ENCODE assay signal across 29 cellular contexts in genomic region chrX:3493605-3494004, GRCh38.
"Had no signal": no experiment of that assay in that cellular context is flagged by ENCODE, and none has a peak within 500 bp of the region (broad histone marks: within the 10 kb centered on the region; RNA-seq: fewer than 3 reads in every experiment).

No MANE protein-coding gene starts in this region.

- H3K36me3 Mint-ChIP-seq: stimulated activated effector memory CD8-positive, alpha-beta T cell treated with anti-CD3 and anti-CD28 coated beads, Interleukin-12 subunit alpha, Interleukin-12 subunit beta, amount 100 ng/mL, for 72 hours; stimulated activated memory B cell treated with anti-CD40 and anti-IgM and Interleukin-4, amounts not matched to agents 10 μg/mL and 1 μg/mL and 100 μg/mL, for 72 hours; stimulated activated naive B cell treated with anti-CD40 and anti-IgM and Interleukin-4, amounts not matched to agents 10 μg/mL and 1 μg/mL and 100 μg/mL, for 72 hours; type B pancreatic cell had no signal

- ATAC-seq: stimulated activated effector memory CD8-positive, alpha-beta T cell treated with anti-CD3 and anti-CD28 coated beads, Interleukin-12 subunit alpha, Interleukin-12 subunit beta, amount 100 ng/mL, for 72 hours; stimulated activated memory B cell treated with anti-CD40 and anti-IgM and Interleukin-4, amounts not matched to agents 10 μg/mL and 1 μg/mL and 100 μg/mL, for 72 hours; stimulated activated naive B cell treated with anti-CD40 and anti-IgM and Interleukin-4, amounts not matched to agents 10 μg/mL and 1 μg/mL and 100 μg/mL, for 72 hours; stimulated activated naive CD8-positive, alpha-beta T cell treated with anti-CD3 and anti-CD28 coated beads, Interleukin-15, amount 100 ng/mL, for 72 hours; stimulated activated naive CD8-positive, alpha-beta T cell treated with anti-CD3 and anti-CD28 coated beads, Interleukin-15, Interleukin-2, amounts not matched to agents 100 U/mL and 50 U/mL, for 24 hours; upper lobe of right lung had no signal

- FAIRE-seq: urothelium cell line had no signal

- DNase-seq: stimulated activated CD4-positive, alpha-beta T cell treated with anti-CD3 and anti-CD28 coated beads, Interleukin-2, amount 100 ng/mL, for 48 hours; stimulated activated CD4-positive, alpha-beta T cell treated with anti-CD3 and anti-CD28 coated beads, Interleukin-4, amount 100 ng/mL, for 1 hour; stimulated activated CD4-positive, alpha-beta T cell treated with anti-CD3 and anti-CD28 coated beads, Interleukin-4, amount 100 ng/mL, for 24 hours; stimulated activated CD4-positive, alpha-beta T cell treated with anti-CD3 and anti-CD28 coated beads, Interleukin-4, amount 100 ng/mL, for 4 hours; stimulated activated CD8-positive, alpha-beta memory T cell treated with anti-CD3 and anti-CD28 coated beads, Interleukin-4, amount 100 ng/mL, for 48 hours; stimulated activated naive B cell treated with anti-CD40 and anti-IgM and Interleukin-4, amounts not matched to agents 10 μg/mL and 1 μg/mL and 100 μg/mL, for 72 hours; stimulated activated naive CD4-positive, alpha-beta T cell; stimulated activated naive CD4-positive, alpha-beta T cell treated with Interleukin-2 at 50 U/mL for 16 hours; stimulated activated naive CD8-positive, alpha-beta T cell treated with anti-CD3 and anti-CD28 coated beads, Interleukin-15, amount 100 ng/mL, for 72 hours; stimulated activated naive CD8-positive, alpha-beta T cell treated with anti-CD3 and anti-CD28 coated beads, Interleukin-15, Interleukin-2, amounts not matched to agents 100 U/mL and 50 U/mL, for 24 hours; stomach; substantia nigra; testis; thyroid gland; tibial artery; transverse colon; trophoblast cell; upper lobe of left lung; upper lobe of right lung; uterus had no signal

- H3K4me1 Mint-ChIP-seq: stimulated activated effector memory CD8-positive, alpha-beta T cell treated with anti-CD3 and anti-CD28 coated beads, Interleukin-12 subunit alpha, Interleukin-12 subunit beta, amount 100 ng/mL, for 72 hours; stimulated activated memory B cell treated with anti-CD40 and anti-IgM and Interleukin-4, amounts not matched to agents 10 μg/mL and 1 μg/mL and 100 μg/mL, for 72 hours; stimulated activated naive B cell treated with anti-CD40 and anti-IgM and Interleukin-4, amounts not matched to agents 10 μg/mL and 1 μg/mL and 100 μg/mL, for 72 hours; stimulated activated naive CD8-positive, alpha-beta T cell treated with anti-CD3 and anti-CD28 coated beads, Interleukin-15, amount 100 ng/mL, for 72 hours had no signal

- H3K27me3 Mint-ChIP-seq: stimulated activated naive B cell treated with anti-CD40 and anti-IgM and Interleukin-4, amounts not matched to agents 10 μg/mL and 1 μg/mL and 100 μg/mL, for 72 hours; stimulated activated naive CD8-positive, alpha-beta T cell treated with anti-CD3 and anti-CD28 coated beads, Interleukin-15, amount 100 ng/mL, for 72 hours; stimulated activated naive CD8-positive, alpha-beta T cell treated with anti-CD3 and anti-CD28 coated beads, Interleukin-15, Interleukin-2, amounts not matched to agents 100 ng/mL and 50 ng/mL, for 24 hours; type B pancreatic cell had no signal

- H3K27ac Mint-ChIP-seq: stimulated activated effector memory CD8-positive, alpha-beta T cell treated with anti-CD3 and anti-CD28 coated beads, Interleukin-12 subunit alpha, Interleukin-12 subunit beta, amount 100 ng/mL, for 72 hours; stimulated activated memory B cell treated with anti-CD40 and anti-IgM and Interleukin-4, amounts not matched to agents 10 μg/mL and 1 μg/mL and 100 μg/mL, for 72 hours; stimulated activated naive B cell treated with anti-CD40 and anti-IgM and Interleukin-4, amounts not matched to agents 10 μg/mL and 1 μg/mL and 100 μg/mL, for 72 hours; stimulated activated naive CD8-positive, alpha-beta T cell treated with anti-CD3 and anti-CD28 coated beads, Interleukin-15, amount 100 ng/mL, for 72 hours; stimulated activated naive CD8-positive, alpha-beta T cell treated with anti-CD3 and anti-CD28 coated beads, Interleukin-15, Interleukin-2, amounts not matched to agents 100 ng/mL and 50 ng/mL, for 24 hours; type B pancreatic cell had no signal

- H3K27ac ChIP-seq: stomach, suprapubic skin, testis, thoracic aorta, thyroid gland, tibial artery, tibial nerve, transverse colon, upper lobe of left lung, upper lobe of right lung, uterus, vagina had no signal

- H3K36me3 ChIP-seq: stomach, suprapubic skin, thoracic aorta, thyroid gland, tibial artery, tibial nerve, transverse colon, upper lobe of left lung, upper lobe of right lung, uterus, vagina had no signal

- H3K4me3 Mint-ChIP-seq: stimulated activated effector memory CD8-positive, alpha-beta T cell treated with anti-CD3 and anti-CD28 coated beads, Interleukin-12 subunit alpha, Interleukin-12 subunit beta, amount 100 ng/mL, for 72 hours; stimulated activated memory B cell treated with anti-CD40 and anti-IgM and Interleukin-4, amounts not matched to agents 10 μg/mL and 1 μg/mL and 100 μg/mL, for 72 hours; stimulated activated naive B cell treated with anti-CD40 and anti-IgM and Interleukin-4, amounts not matched to agents 10 μg/mL and 1 μg/mL and 100 μg/mL, for 72 hours; stimulated activated naive CD8-positive, alpha-beta T cell treated with anti-CD3 and anti-CD28 coated beads, Interleukin-15, amount 100 ng/mL, for 72 hours; stimulated activated naive CD8-positive, alpha-beta T cell treated with anti-CD3 and anti-CD28 coated beads, Interleukin-15, Interleukin-2, amounts not matched to agents 100 ng/mL and 50 ng/mL, for 24 hours; type B pancreatic cell had no signal

- H3K4me3 ChIP-seq: stomach, suprapubic skin, testis, thoracic aorta, thyroid gland, tibial artery, tibial nerve, transverse colon, upper lobe of left lung, upper lobe of right lung, uterus, vagina had no signal

- H3K9me3 ChIP-seq: stomach, suprapubic skin, testis, thoracic aorta, thyroid gland, tibial artery, tibial nerve, transverse colon, upper lobe of left lung, upper lobe of right lung, uterus, vagina had no signal

- H3K4me1 ChIP-seq: stomach, suprapubic skin, testis, tibial artery, tibial nerve, transverse colon, upper lobe of left lung, upper lobe of right lung, uterus, vagina had no signal

- H3K27me3 ChIP-seq: stomach, suprapubic skin, testis, thyroid gland, tibial artery, tibial nerve, transverse colon, upper lobe of right lung, uterus, vagina had no signal
